8 cellular contexts compared by ENCODE assay signal in the genomic region with DNA sequence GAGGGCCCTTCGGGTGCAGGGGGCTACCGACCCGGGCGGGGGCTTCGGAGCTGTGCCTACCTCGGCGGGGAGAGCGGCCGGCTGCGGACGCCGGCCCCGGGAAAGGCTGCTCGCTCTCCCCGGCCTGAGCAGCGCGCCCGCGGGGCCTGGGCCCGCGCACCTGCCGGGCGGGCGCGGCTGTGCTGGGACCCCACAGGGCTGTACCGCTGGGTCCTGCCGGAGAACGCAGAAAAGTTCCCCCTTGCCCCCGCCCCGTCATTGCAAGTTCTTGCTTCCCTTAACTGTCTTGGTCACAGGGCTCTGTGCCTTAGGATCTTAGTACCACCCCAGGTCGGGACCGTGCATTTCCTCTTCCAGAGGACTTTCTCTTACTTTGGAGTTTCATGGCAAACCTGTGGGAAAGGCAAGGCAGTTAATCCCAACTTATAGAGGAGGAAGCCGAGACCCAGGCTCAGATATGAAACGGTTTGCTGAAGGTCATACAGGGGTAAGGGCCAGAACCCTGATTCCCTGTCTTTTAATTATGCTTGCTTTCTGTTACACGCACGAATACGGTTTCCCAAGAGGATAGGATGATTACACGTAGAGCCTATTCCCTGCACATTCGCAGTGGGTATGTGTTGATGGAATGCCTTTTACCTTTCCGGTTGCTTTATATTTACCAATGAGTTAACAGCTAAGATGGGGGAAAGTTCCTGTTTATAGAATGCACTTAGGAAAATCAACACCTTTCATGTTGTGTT. TPM values are rescaled to one million over a fixed set of nuclear protein-coding genes. Genes with fewer than 3 reads are reported as not detected.
DNase-seq lines count a peak whose midpoint lies in the region; ATAC-seq and TF ChIP-seq lines count a peak whose summit lies in the region.

No MANE protein-coding gene starts in this region.

- no peak for TF ChIP-seq CTCF in HL-60 (IDR thresholded peaks at IDR 0.05; ENCODE audit: insufficient read depth, low read length)
- TF ChIP-seq CTCF in activated B cell treated with CpG ODN at 0.5 μM for 24 hours (IDR thresholded peaks at IDR 0.05), result no peak
- no peak for TF ChIP-seq CTCF in fibroblast of mammary gland (conservative IDR thresholded peaks at IDR 0.05; ENCODE audit: control insufficient read depth, insufficient read depth, low read depth, low read length)
- no peak for TF ChIP-seq CTCF in natural killer cell (IDR thresholded peaks at IDR 0.05)

- intact Hi-C loops in activated B cell treated with CpG ODN at 0.5 μM for 24 hours (cut with micrococcal nuclease) (loop anchor here (1.0 to 10.0 kb wide), 10 partner anchors 11 to 574 kb away; a partner anchor contains a TSS), natural killer cell (cut with micrococcal nuclease) (loop anchor here (1.0 to 2.0 kb wide), 3 partner anchors 20 to 57 kb away; no protein-coding TSS in a partner anchor)

- peak overlapping the region; percentile 81 for H3K27ac ChIP-seq in HL-60 (replicated peaks)

- peak overlapping the region; percentile 76 for H3K4me3 ChIP-seq in HL-60 (replicated peaks; ENCODE audit: insufficient read depth, low read length)
- H3K4me3 ChIP-seq in fibroblast of mammary gland (ENCODE audit: control insufficient read depth, low read depth, low read length), result peak overlapping the region; percentile 72

- peaks cover 65% of the 10 kb centered on the region for H3K4me1 Mint-ChIP-seq in activated B cell treated with CpG ODN at 0.5 μM for 24 hours
- peaks cover 33 to 42% of the 10 kb centered on the region in 2 donors for H3K4me1 Mint-ChIP-seq in natural killer cell

- H3K27me3 ChIP-seq in HL-60 (ENCODE audit: insufficient read depth, poor library complexity, severe bottlenecking), result peaks cover 9% of the 10 kb centered on the region

- H3K27me3 Mint-ChIP-seq in activated B cell treated with CpG ODN at 0.5 μM for 24 hours (no peaks in the 10 kb centered on the region), natural killer cell (ENCODE audit: low read depth in 2 of 2) (no peaks in the 10 kb centered on the region)

- H3K27ac Mint-ChIP-seq in activated B cell treated with CpG ODN at 0.5 μM for 24 hours (peak overlapping the region; percentile 89), natural killer cell (peak overlapping the region; percentile 71 to 85)

- ATAC-seq in GM19455 (IDR thresholded peaks at IDR 0.05; ENCODE audit: unreplicated experiment) (peak; percentile 37), activated B cell treated with CpG ODN at 0.5 μM for 24 hours (ENCODE audit: low read depth) (peak; percentile 35), natural killer cell (peak; percentile 18 to 25 (median 24))

- POLR2A ChIA-PET in activated B cell treated with CpG ODN at 0.5 μM for 24 hours (lab: Charles Lee), result interaction anchor here (0.6 to 3.8 kb wide), 11 partner anchors 16 to 1076 kb away, joined by 3 to 53 read pairs (median 4); no protein-coding TSS in a partner anchor

- DNase-seq in COLO829 (ENCODE audit: low spot score) (peak; percentile 8), HL-60 (ENCODE audit: low read depth in 1 of 2, low spot score in 1 of 2) (peak in 1 of 2 experiments; percentile 48), activated B cell treated with CpG ODN at 0.5 μM for 24 hours (no peak), fibroblast of mammary gland (ENCODE audit: low read depth) (peak; percentile 27), natural killer cell (no peak), ecto neural progenitor cell (ENCODE audit: low spot score) (no peak), DMS79 (lab: John Stamatoyannopoulos, UW) (no peak)

- H3K4me3 Mint-ChIP-seq in activated B cell treated with CpG ODN at 0.5 μM for 24 hours (peak overlapping the region; percentile 93), natural killer cell (peak overlapping the region; percentile 93)

- H3K9me3 Mint-ChIP-seq in activated B cell treated with CpG ODN at 0.5 μM for 24 hours, result no peaks in the 10 kb centered on the region
- no peaks in the 10 kb centered on the region for H3K9me3 Mint-ChIP-seq in natural killer cell

- CTCF ChIA-PET in activated B cell treated with CpG ODN at 0.5 μM for 24 hours (lab: Charles Lee), result interaction anchor here (0.9 to 2.8 kb wide), 5 partner anchors 10 to 215 kb away, joined by 3 to 10 read pairs (median 5); no protein-coding TSS in a partner anchor

- H3K36me3 Mint-ChIP-seq in activated B cell treated with CpG ODN at 0.5 μM for 24 hours (ENCODE audit: low read depth) (peaks cover 26% of the 10 kb centered on the region), natural killer cell (no peaks in the 10 kb centered on the region)

RNA-seq across cellular contexts. Expression of a gene that starts 0.7 kb away (rescaled TPM):
- 70.2 and 72.9 TPM in 2 replicates for total RNA-seq in activated B cell treated with CpG ODN at 0.5 μM for 24 hours
- 10 to 100 TPM; 52.5 to 60.2 (median 58.6) TPM for total RNA-seq in natural killer cell

Comparison
In these comparisons a context has a peak if more than half of its experiments do, and no peak if none do; other contexts are left out.
1. DNase-seq: peak in COLO829 (single experiment) and fibroblast of mammary gland (single experiment); none in activated B cell treated with CpG ODN at 0.5 μM for 24 hours (single experiment), natural killer cell (single experiment), ecto neural progenitor cell (single experiment) and DMS79 (single experiment).
2. Peak in every context shown above with its lines, with median percentiles within 50 percentile points of each other: ATAC-seq.